24 cellular contexts compared by ENCODE assay signal in genomic region chr5:1963358-1963757, GRCh38.
"Had no signal": no experiment of that assay in that cellular context is flagged by ENCODE, and none has a peak within 500 bp of the region (broad histone marks: within the 10 kb centered on the region; RNA-seq: fewer than 3 reads in every experiment).

No MANE protein-coding gene starts in this region.

- H3K4me1 ChIP-seq: left ventricle myocardium inferior, prostate gland, thyroid gland, upper lobe of right lung had no signal

- H3K27me3 Mint-ChIP-seq: stimulated activated naive CD8-positive, alpha-beta T cell treated with anti-CD3 and anti-CD28 coated beads, Interleukin-15, Interleukin-2, amounts not matched to agents 100 ng/mL and 50 ng/mL, for 24 hours had no signal

- H3K27me3 ChIP-seq: hepatocyte, ovary, thyroid gland, upper lobe of right lung had no signal

- H3K36me3 ChIP-seq: left ventricle myocardium inferior, ovary, prostate gland, thyroid gland, upper lobe of right lung, WERI-Rb-1 had no signal

- H3K36me3 Mint-ChIP-seq: activated naive CD8-positive, alpha-beta T cell treated with anti-CD3 and anti-CD28 coated beads for 36 hours; immature natural killer cell; natural killer cell had no signal

- H3K4me3 Mint-ChIP-seq: activated CD8-positive, alpha-beta T cell treated with anti-CD3 and anti-CD28 coated beads, Interleukin-2, amount 10 ng/mL, durations not matched to agents 7 days and 5 days; activated naive CD8-positive, alpha-beta T cell treated with anti-CD3 and anti-CD28 coated beads for 36 hours; activated T-cell treated with anti-CD3 and anti-CD28 coated beads, Interleukin-2, amount 50 U/mL, for 24 hours; immature natural killer cell; natural killer cell; stimulated activated naive CD8-positive, alpha-beta T cell treated with anti-CD3 and anti-CD28 coated beads, Interleukin-15, Interleukin-2, amounts not matched to agents 100 ng/mL and 50 ng/mL, for 24 hours; T-helper 2 cell treated with Interferon-gamma antibody and Interleukin-4, amounts not matched to agents 5 μg/mL and 100 μg/mL, for 36 hours had no signal

- DNase-seq: activated CD4-positive, alpha-beta T cell treated with anti-CD3 and anti-CD28 coated beads, Interleukin-2, amount 50 U/mL, for 1 hour; activated CD4-positive, CD25-positive, alpha-beta regulatory T cell treated with anti-CD3 and anti-CD28 coated beads, Interleukin-2, amount 50 U/mL, for 72 hours; activated CD8-positive, alpha-beta T cell treated with anti-CD3 and anti-CD28 coated beads, Interleukin-2, amount 10 ng/mL, durations not matched to agents 7 days and 5 days; activated naive CD4-positive, alpha-beta T cell treated with Interleukin-2 at 50 U/mL for 16 hours; activated naive CD8-positive, alpha-beta T cell treated with anti-CD3 and anti-CD28 coated beads for 36 hours; activated T-cell treated with anti-CD3 and anti-CD28 coated beads, Interleukin-2, amount 50 U/mL, for 24 hours; cerebellar nuclear complex; foreskin fibroblast; immature natural killer cell; left ventricle myocardium inferior; midbrain; natural killer cell; ovary; stimulated activated CD4-positive, alpha-beta T cell treated with anti-CD3 and anti-CD28 coated beads, Interleukin-12 subunit alpha, Interleukin-12 subunit beta, amount 100 ng/mL, for 4 hours; stimulated activated CD4-positive, alpha-beta T cell treated with anti-CD3 and anti-CD28 coated beads, Interleukin-4, amount 100 ng/mL, for 4 hours; substantia nigra; thyroid gland; upper lobe of right lung; WERI-Rb-1 had no signal

- H3K9me3 ChIP-seq: left ventricle myocardium inferior, ovary, prostate gland, thyroid gland, upper lobe of right lung had no signal

- H3K27ac Mint-ChIP-seq: activated CD8-positive, alpha-beta T cell treated with anti-CD3 and anti-CD28 coated beads, Interleukin-2, amount 10 ng/mL, durations not matched to agents 7 days and 5 days; activated naive CD8-positive, alpha-beta T cell treated with anti-CD3 and anti-CD28 coated beads for 36 hours; activated T-cell treated with anti-CD3 and anti-CD28 coated beads, Interleukin-2, amount 50 U/mL, for 24 hours; immature natural killer cell; natural killer cell; stimulated activated naive CD8-positive, alpha-beta T cell treated with anti-CD3 and anti-CD28 coated beads, Interleukin-15, Interleukin-2, amounts not matched to agents 100 ng/mL and 50 ng/mL, for 24 hours; T-helper 2 cell treated with Interferon-gamma antibody and Interleukin-4, amounts not matched to agents 5 μg/mL and 100 μg/mL, for 36 hours had no signal

- H3K4me3 ChIP-seq: coronary artery, hepatocyte, left ventricle myocardium inferior, ovary, prostate gland, thyroid gland, upper lobe of right lung had no signal

- ATAC-seq: activated CD8-positive, alpha-beta T cell treated with anti-CD3 and anti-CD28 coated beads, Interleukin-2, amount 10 ng/mL, durations not matched to agents 7 days and 5 days; natural killer cell had no signal

- H3K4me1 Mint-ChIP-seq: activated naive CD8-positive, alpha-beta T cell treated with anti-CD3 and anti-CD28 coated beads for 36 hours; immature natural killer cell had no signal

- H3K27ac ChIP-seq: coronary artery, hepatocyte, left ventricle myocardium inferior, ovary, prostate gland, thyroid gland, upper lobe of right lung, WERI-Rb-1 had no signal
